ENCODE assay signal across 8 cellular contexts in genomic region chr12:63779498-63780481, GRCh38. TPM values are rescaled to one million over a fixed set of nuclear protein-coding genes. Genes with fewer than 3 reads are reported as not detected.
DNase-seq lines count a peak whose midpoint lies in the region; ATAC-seq and TF ChIP-seq lines count a peak whose summit lies in the region.

RXYLT1 (plus strand) TSS chr12:63779909; CDS start chr12:63779961, 52 bp downstream.

- H3K36me3 ChIP-seq in left lung = peaks cover 0 to 19% of the 10 kb centered on the region in 2 donors

- intact Hi-C loops in left lung (cut with DNase I) = no loop called here

- H3K4me1 ChIP-seq in left lung = peaks cover 7 to 22% of the 10 kb centered on the region in 2 donors

- DNase-seq in C1 segment of cervical spinal cord (lab: John Stamatoyannopoulos, UW) (peak; percentile 32 to 92 (median 84)), NCI-H748 (lab: John Stamatoyannopoulos, UW; ENCODE audit: unreplicated experiment) (peak; percentile 88), dedifferentiated amniotic fluid mesenchymal stem cell (ENCODE audit: extremely low spot score) (peak; percentile 69), left lung (peak; percentile 90 to 96)
- DNase-seq in activated CD4-positive, alpha-beta T cell treated with anti-CD3 and anti-CD28 coated beads, Interleukin-2, amount 50 U/mL, for 24 hours (ENCODE audit: low read depth in 1 of 2, low spot score in 1 of 2) = peak; percentile 71 to 82
- peak; percentile 83 for DNase-seq in stimulated activated CD4-positive, alpha-beta T cell treated with anti-CD3 and anti-CD28 coated beads, Interleukin-4, amount 100 ng/mL, for 1 hour

- H3K4me3 ChIP-seq in left lung = peak within 1 kb of the TSS; percentile 78

- ATAC-seq in GM19324 (IDR thresholded peaks at IDR 0.05; ENCODE audit: low FRiP score, unreplicated experiment) (peak; percentile 99), HG03460 (IDR thresholded peaks at IDR 0.05; ENCODE audit: unreplicated experiment) (peak; percentile 93), left lung (peak; percentile 100)

- TF ChIP-seq CTCF in left lung (IDR thresholded peaks at IDR 0.05) = no peak

- H3K27me3 ChIP-seq in left lung = no peaks in the 10 kb centered on the region

- peak within 1 kb of the TSS; percentile 81 to 91 for H3K27ac ChIP-seq in left lung

- no peaks in the 10 kb centered on the region for H3K9me3 ChIP-seq in left lung

RNA-seq across cellular contexts. Expression of gene RXYLT1, which starts in this region (rescaled TPM):
- 10 to 100 TPM; 12.4 to 14.1 TPM for total RNA-seq in left lung

Comparison
In these comparisons a context has a peak if more than half of its experiments do, and no peak if none do; other contexts are left out.
1. Peak in every context shown above with its lines: DNase-seq, ATAC-seq, H3K4me3 ChIP-seq and H3K27ac ChIP-seq.